8 cellular contexts compared by ENCODE assay signal in genomic region chr12:110583137-110584059, GRCh38. TPM values are rescaled to one million over a fixed set of nuclear protein-coding genes. Genes with fewer than 3 reads are reported as not detected.
DNase-seq lines count a peak whose midpoint lies in the region; ATAC-seq and TF ChIP-seq lines count a peak whose summit lies in the region.

TSS of gene PPTC7 (minus strand) at chr12:110583318. CDS start at chr12:110583031, 287 bp downstream.

- H3K4me2 ChIP-seq in PC-9 = peak within 1 kb of the TSS; percentile 88

- H3K4me3 ChIP-seq in PC-9 = peak within 1 kb of the TSS; percentile 85
- peak within 1 kb of the TSS; percentile 67 for H3K4me3 ChIP-seq in epithelial cell of proximal tubule (ENCODE audit: low read depth, low read length)

- in situ Hi-C loops in KBM-7 (cut with MboI; ENCODE audit: low pct_unique_long_range_greater_than_20kb, low sequenced_read_pairs) = no loop called here

- peak within 1 kb of the TSS; percentile 71 for H2AFZ ChIP-seq in PC-9

- no peaks in the 10 kb centered on the region for H3K9me3 ChIP-seq in PC-9 (ENCODE audit: insufficient read depth, low read depth)

- CTCF ChIA-PET in PC-9 (lab: Charles Lee) = interaction anchor here (0.6 kb wide), 1 partner anchor 16 kb away, joined by 4 read pairs; no protein-coding TSS in a partner anchor

- BruUV-seq in PC-9 (replicated peaks; lab: Mats Ljungman, UMichigan) = TSS peak; percentile 38

- peak within 1 kb of the TSS; percentile 80 for H3K27ac ChIP-seq in PC-9

- H3F3A ChIP-seq in PC-9 (ENCODE audit: insufficient read depth, low read depth) = peaks cover 52% of the 10 kb centered on the region

- POLR2A ChIA-PET in PC-9 (lab: Charles Lee; ENCODE audit: unreplicated experiment) = no interaction called here

- peaks cover 45% of the 10 kb centered on the region for H3K79me2 ChIP-seq in PC-9 (ENCODE audit: low read depth)

- peaks cover 27% of the 10 kb centered on the region for H4K20me1 ChIP-seq in PC-9 (ENCODE audit: insufficient read depth)

- H3K27me3 ChIP-seq in PC-9 (ENCODE audit: insufficient read depth, low read depth) = no peaks in the 10 kb centered on the region

- H3K4me1 ChIP-seq in PC-9 (replicated peaks; ENCODE audit: insufficient read depth) = peaks cover 67% of the 10 kb centered on the region

- no peaks in the 10 kb centered on the region for H3K9me2 ChIP-seq in PC-9 (ENCODE audit: insufficient read depth)

- ATAC-seq in GM21619 (IDR thresholded peaks at IDR 0.05; ENCODE audit: unreplicated experiment) = peak; percentile 65

- DNase-seq in DMS153 (lab: John Stamatoyannopoulos, UW) = peak; percentile 89
- DNase-seq in KBM-7 = peak; percentile 91
- DNase-seq in PC-9 = peak; percentile 84 to 90
- peak; percentile 97 for DNase-seq in activated T-cell treated with anti-CD3 and anti-CD28 coated beads, Interleukin-2, amount 50 U/mL, for 1 hour
- DNase-seq in epithelial cell of proximal tubule (ENCODE audit: low read depth) = no peak
- DNase-seq in mucosa of gallbladder (ENCODE audit: low spot score) = peak; percentile 96
- DNase-seq in stimulated activated CD8-positive, alpha-beta memory T cell treated with anti-CD3 and anti-CD28 coated beads, Interleukin-4, amount 100 ng/mL, for 24 hours (ENCODE audit: low read depth) = peak; percentile 96

- no peak for TF ChIP-seq CTCF in PC-9 (conservative IDR thresholded peaks at IDR 0.05)
- TF ChIP-seq CTCF in epithelial cell of proximal tubule (conservative IDR thresholded peaks at IDR 0.05; ENCODE audit: low read depth, low read length) = no peak

- intact Hi-C loops in PC-9 (cut with micrococcal nuclease; ENCODE audit: unreplicated experiment) = loop anchor here (2.0 kb wide), 1 partner anchor 37 kb away; no protein-coding TSS in a partner anchor

- H3K36me3 ChIP-seq in PC-9 (ENCODE audit: low read depth) = no peaks in the 10 kb centered on the region

RNA-seq across cellular contexts. Expression of gene PPTC7, which starts in this region (rescaled TPM):
- total RNA-seq in PC-9 (2021) (16.0 and 18.3 TPM in 2 replicates), epithelial cell of proximal tubule (6.2 and 6.9 TPM in 2 replicates), mucosa of gallbladder (18.2 TPM)
